Comparison of ENCODE assay signal across 8 cellular contexts in genomic region chr4:158255727-158256324, GRCh38. TPM values are rescaled to one million over a fixed set of nuclear protein-coding genes. Genes with fewer than 3 reads are reported as not detected.
A peak's percentile ranks its signal among the peaks of the same experiment; 100 is the strongest.
DNase-seq lines count a peak whose midpoint lies in the region; ATAC-seq and TF ChIP-seq lines count a peak whose summit lies in the region.

No MANE protein-coding gene starts in this region.

- no peaks in the 10 kb centered on the region for H3K27me3 ChIP-seq in lung (ENCODE audit: control insufficient read depth, insufficient read depth)

- TF ChIP-seq CTCF in chondrocyte (IDR thresholded peaks at IDR 0.05): peak; percentile 88
- TF ChIP-seq CTCF in lung (IDR thresholded peaks at IDR 0.05; ENCODE audit: control extremely low read depth, extremely low read depth): peak; percentile 17

- no peak overlapping the region for H3K4me3 ChIP-seq in lung

- no peaks in the 10 kb centered on the region for H3K4me1 ChIP-seq in lung (ENCODE audit: control insufficient read depth in 2 of 2, insufficient read depth in 2 of 2, low read length in 2 of 2)

- H3K9me3 Mint-ChIP-seq in chondrocyte (ENCODE audit: low read depth): no peaks in the 10 kb centered on the region

- no peak overlapping the region for H3K4me3 Mint-ChIP-seq in chondrocyte (ENCODE audit: unreplicated experiment)

- H3K27me3 Mint-ChIP-seq in chondrocyte (ENCODE audit: low read depth): no peaks in the 10 kb centered on the region

- no peaks in the 10 kb centered on the region for H3K36me3 Mint-ChIP-seq in chondrocyte (ENCODE audit: low read depth)

- DNase-seq in COLO829 (ENCODE audit: low spot score): peak; percentile 59
- DNase-seq in NCI-H748 (lab: John Stamatoyannopoulos, UW; ENCODE audit: unreplicated experiment): peak; percentile 58
- no peak for DNase-seq in chondrocyte (ENCODE audit: low spot score)
- no peak for DNase-seq in lung (ENCODE audit: low spot score)
- DNase-seq in activated CD4-positive, alpha-beta T cell treated with anti-CD3 and anti-CD28 coated beads for 48 hours: no peak
- no peak for DNase-seq in effector CD4-positive, alpha-beta T cell

- H3K36me3 ChIP-seq in lung (ENCODE audit: control insufficient read depth in 2 of 2, insufficient read depth in 2 of 2, low read length in 2 of 2): no peaks in the 10 kb centered on the region

- H3K27ac ChIP-seq in lung (ENCODE audit: low read depth in 1 of 2, low read length in 1 of 2): no peak overlapping the region

- no peak overlapping the region for H3K27ac Mint-ChIP-seq in chondrocyte (ENCODE audit: unreplicated experiment)

- H3K9me3 ChIP-seq in lung (ENCODE audit: control insufficient read depth in 2 of 2, insufficient read depth in 1 of 2, low read length in 1 of 2): no peaks in the 10 kb centered on the region

- ATAC-seq in GM19324 (IDR thresholded peaks at IDR 0.05; ENCODE audit: low FRiP score, unreplicated experiment): peak; percentile 38
- ATAC-seq in HG03159 (IDR thresholded peaks at IDR 0.05; ENCODE audit: unreplicated experiment): peak; percentile 74
- no peak for ATAC-seq in lung (ENCODE audit: insufficient read depth, low FRiP score)

- 39 to 41% methylated on average over 3 of the region's 3 CpGs for WGBS in lung, 2 donors

- H3K4me1 Mint-ChIP-seq in chondrocyte (ENCODE audit: low read depth): peaks cover 3% of the 10 kb centered on the region

RNA-seq across cellular contexts. Expression of gene TMEM144, which starts 45.5 kb away (rescaled TPM):
- total RNA-seq in chondrocyte (2.6 to 4.1 TPM (median 3.0 TPM) in 3 replicates), lung (10 to 100 TPM; 16.4 to 17.3 TPM)
- 1 to 10 TPM; 3.7 to 6.7 TPM for polyA plus RNA-seq in lung

Comparison
In these comparisons a context has a peak if more than half of its experiments do, and no peak if none do; other contexts are left out.
1. DNase-seq: peak in COLO829 (single experiment) and NCI-H748 (single experiment); none in chondrocyte (single experiment), lung (single experiment), activated CD4-positive, alpha-beta T cell treated with anti-CD3 and anti-CD28 coated beads for 48 hours (single experiment) and effector CD4-positive, alpha-beta T cell (single experiment).